Comparison of ENCODE assay signal across 20 cellular contexts in genomic region chr16:78666318-78666717, GRCh38.
DNase-seq lines count a peak whose midpoint lies in the region; ATAC-seq, FAIRE-seq and TF ChIP-seq lines count a peak whose summit lies in the region.
"Had no signal": no experiment of that assay in that cellular context is flagged by ENCODE, and none has a peak within 500 bp of the region (broad histone marks: within the 10 kb centered on the region; RNA-seq: fewer than 3 reads in every experiment).

No MANE protein-coding gene starts in this region.

- H3K27me3 Mint-ChIP-seq in activated T-helper 17 cell treated with anti-CD3 and anti-CD28 coated beads, Interleukin-2, amount 50 U/mL, for 72 hours, result no peaks in the 10 kb centered on the region
- H3K27me3 Mint-ChIP-seq: B cell; CD4-positive, CD25-positive, alpha-beta regulatory T cell had no signal

- TF ChIP-seq POLR2A in HepG2 (IDR thresholded peaks at IDR 0.05; ENCODE audit: insufficient read depth in 1 of 2, low read depth in 2 of 2, low read length in 2 of 2) (no peak), right lobe of liver (IDR thresholded peaks at IDR 0.05) (no peak)

- no TSS peak for BruUV-seq in HepG2 (replicated peaks; lab: Mats Ljungman, UMichigan)

- POLR2A ChIA-PET in HepG2 (lab: Yijun Ruan, JAX), result no interaction called here

- FAIRE-seq in HepG2 (lab: Jason Lieb, UNC), result no peak
- FAIRE-seq: GM12878 had no signal

- no peaks in the 10 kb centered on the region for H3K4me1 Mint-ChIP-seq in activated T-helper 17 cell treated with anti-CD3 and anti-CD28 coated beads, Interleukin-2, amount 50 U/mL, for 72 hours
- H3K4me1 Mint-ChIP-seq: B cell; CD8-positive, alpha-beta memory T cell had no signal

- H3K9me3 Mint-ChIP-seq in activated T-helper 17 cell treated with anti-CD3 and anti-CD28 coated beads, Interleukin-2, amount 50 U/mL, for 72 hours, result no peaks in the 10 kb centered on the region
- H3K9me3 Mint-ChIP-seq: CD4-positive, CD25-positive, alpha-beta regulatory T cell; CD8-positive, alpha-beta memory T cell; H9 had no signal

- TF ChIP-seq RAD21 in HepG2 (CRISPR knock-in tag; IDR thresholded peaks at IDR 0.05), result no peak

- H3K4me1 ChIP-seq in HepG2 (ENCODE audit: insufficient read depth, low read length) (no peaks in the 10 kb centered on the region), right lobe of liver (no peaks in the 10 kb centered on the region), parathyroid adenoma (peaks cover 7% of the 10 kb centered on the region), foreskin keratinocyte (peaks cover 4% of the 10 kb centered on the region)

- H3K36me3 Mint-ChIP-seq in activated T-helper 17 cell treated with anti-CD3 and anti-CD28 coated beads, Interleukin-2, amount 50 U/mL, for 72 hours (ENCODE audit: low read depth), result no peaks in the 10 kb centered on the region
- H3K36me3 Mint-ChIP-seq: CD4-positive, CD25-positive, alpha-beta regulatory T cell had no signal

- H3K4me2 ChIP-seq in HepG2 (ENCODE audit: low read depth, low read length) (no peak overlapping the region), parathyroid adenoma (ENCODE audit: low read length) (peak overlapping the region; percentile 13)

- DNase-seq in HepG2 (ENCODE audit: low spot score) (no peak), right lobe of liver (no peak), WERI-Rb-1 (peak; percentile 22), foreskin keratinocyte (no peak), NCI-H2196 (lab: John Stamatoyannopoulos, UW; ENCODE audit: unreplicated experiment) (no peak)
- DNase-seq: 8988T; C1 segment of cervical spinal cord; CD4-positive, CD25-positive, alpha-beta regulatory T cell; CD8-positive, alpha-beta memory T cell; COR-L47; DMS 273 treated with DMSO at 0.1 percent for 48 hours; DMS53; DND-41; EL; GOT3; H9 had no signal

- in situ Hi-C loops in HepG2 (cut with HindIII; ENCODE audit: extremely low pct_ligation_motif_present, low pct_unique_long_range_greater_than_20kb), result no loop called here

- TF ChIP-seq EP300 in HepG2 (IDR thresholded peaks at IDR 0.05; ENCODE audit: low read depth in 2 of 2, low read length in 2 of 2) (no peak), HepG2 (CRISPR knock-in tag; IDR thresholded peaks at IDR 0.05; ENCODE audit: borderline replicate concordance) (no peak)

- H3K79me2 ChIP-seq in HepG2 (ENCODE audit: insufficient read depth, low read length), result no peaks in the 10 kb centered on the region
- no peaks in the 10 kb centered on the region for H3K79me2 ChIP-seq in parathyroid adenoma

- H3K36me3 ChIP-seq in HepG2 (replicated peaks in 1 of 2; ENCODE audit: control insufficient read depth in 1 of 2, insufficient read depth in 2 of 2, low read length in 2 of 2) (no peaks in the 10 kb centered on the region), right lobe of liver (no peaks in the 10 kb centered on the region), WERI-Rb-1 (no peaks in the 10 kb centered on the region), parathyroid adenoma (ENCODE audit: control insufficient read depth, insufficient read depth, low read length) (no peaks in the 10 kb centered on the region)

- H3K4me3 Mint-ChIP-seq in activated T-helper 17 cell treated with anti-CD3 and anti-CD28 coated beads, Interleukin-2, amount 50 U/mL, for 72 hours, result no peak overlapping the region
- H3K4me3 Mint-ChIP-seq: B cell; CD4-positive, CD25-positive, alpha-beta regulatory T cell; CD8-positive, alpha-beta memory T cell; H9 had no signal

- WGBS in HepG2 (ENCODE audit: low lambda C conversion rate), result 89% methylated on average over 4 of the region's 4 CpGs
- 88% methylated on average over 4 of the region's 4 CpGs for WGBS in right lobe of liver (ENCODE audit: insufficient coverage, low coverage, low lambda C conversion rate, missing lambda C conversion rate)

- no peak overlapping the region for H3K27ac Mint-ChIP-seq in activated T-helper 17 cell treated with anti-CD3 and anti-CD28 coated beads, Interleukin-2, amount 50 U/mL, for 72 hours
- H3K27ac Mint-ChIP-seq: B cell; CD4-positive, CD25-positive, alpha-beta regulatory T cell; CD8-positive, alpha-beta memory T cell; H9 had no signal

- H3K27me3 ChIP-seq in HepG2 (ENCODE audit: control insufficient read depth in 1 of 2, insufficient read depth in 2 of 2, low read length in 2 of 2) (no peaks in the 10 kb centered on the region), right lobe of liver (no peaks in the 10 kb centered on the region), WERI-Rb-1 (ENCODE audit: insufficient read depth, low read depth, severe bottlenecking) (no peaks in the 10 kb centered on the region), parathyroid adenoma (ENCODE audit: control insufficient read depth, insufficient read depth, low read length) (no peaks in the 10 kb centered on the region), foreskin keratinocyte (no peaks in the 10 kb centered on the region)

- H2AFZ ChIP-seq in HepG2 (ENCODE audit: low read length) (no peak overlapping the region), parathyroid adenoma (peak overlapping the region; percentile 17)

- H4K20me1 ChIP-seq in HepG2 (ENCODE audit: insufficient read depth, low read length), result no peaks in the 10 kb centered on the region

- ATAC-seq in HepG2, result no peak
- ATAC-seq in right lobe of liver, result no peak
- ATAC-seq in foreskin keratinocyte, result no peak
- no peak for ATAC-seq in activated T-helper 17 cell treated with anti-CD3 and anti-CD28 coated beads, Interleukin-2, amount 50 U/mL, for 72 hours (replicated peaks)
- ATAC-seq: GM12878 had no signal

- CTCF ChIA-PET in HepG2 (lab: Yijun Ruan, JAX; ENCODE audit: low intra/inter-chr PET ratio, low total read pairs), result no interaction called here

- no peak overlapping the region for H3K27ac ChIP-seq in HepG2 (ENCODE audit: extremely low read length, insufficient read depth, low read length)
- no peak overlapping the region for H3K27ac ChIP-seq in right lobe of liver
- H3K27ac ChIP-seq in WERI-Rb-1, result peak overlapping the region; percentile 30
- peak overlapping the region; percentile 0 for H3K27ac ChIP-seq in parathyroid adenoma
- H3K27ac ChIP-seq in foreskin keratinocyte, result no peak overlapping the region

- H3K4me3 ChIP-seq in HepG2 (replicated peaks in 1 of 3; ENCODE audit: insufficient read depth in 1 of 3, low read depth in 2 of 3, low read length in 3 of 3) (no peak overlapping the region), right lobe of liver (no peak overlapping the region), WERI-Rb-1 (ENCODE audit: low read depth, low read length) (no peak overlapping the region), parathyroid adenoma (ENCODE audit: low read depth, low read length) (no peak overlapping the region)
- H3K4me3 ChIP-seq: GM12878 had no signal

- no peak overlapping the region for H3K9ac ChIP-seq in HepG2 (ENCODE audit: insufficient read depth, low read depth, low read length)
- H3K9ac ChIP-seq in parathyroid adenoma, result no peak overlapping the region

- intact Hi-C loops in HepG2 (cut with micrococcal nuclease; ENCODE audit: unreplicated experiment) (no loop called here), right lobe of liver (cut with DNase I) (no loop called here)

- no peak for TF ChIP-seq CTCF in HepG2 (CRISPR knock-in tag; IDR thresholded peaks at IDR 0.05)
- TF ChIP-seq CTCF in right lobe of liver (IDR thresholded peaks at IDR 0.05), result no peak
- no peak for TF ChIP-seq CTCF in WERI-Rb-1 (IDR thresholded peaks at IDR 0.05; ENCODE audit: low read depth, low read length)
- TF ChIP-seq CTCF in parathyroid adenoma (IDR thresholded peaks at IDR 0.05), result no peak
- no peak for TF ChIP-seq CTCF in foreskin keratinocyte (conservative IDR thresholded peaks at IDR 0.05)

- no peaks in the 10 kb centered on the region for H3K9me3 ChIP-seq in HepG2 (ENCODE audit: low read length)
- H3K9me3 ChIP-seq in right lobe of liver, result no peaks in the 10 kb centered on the region
- no peaks in the 10 kb centered on the region for H3K9me3 ChIP-seq in WERI-Rb-1 (ENCODE audit: severe bottlenecking)
- H3K9me3 ChIP-seq in parathyroid adenoma (ENCODE audit: control insufficient read depth, low read length), result no peaks in the 10 kb centered on the region

TF ChIP-seq in HepG2, 621 proteins besides CTCF, POLR2A, EP300 and RAD21:
- TF ChIP-seq MAFF (IDR thresholded peaks at IDR 0.05; ENCODE audit: low read depth, low read length) (peak; percentile 98), ZNF333 (CRISPR knock-in tag; IDR thresholded peaks at IDR 0.05; ENCODE audit: borderline replicate concordance) (no peak), MAFK (conservative IDR thresholded peaks at IDR 0.05 in 1 of 2, IDR thresholded peaks at IDR 0.05 in 1 of 2; ENCODE audit: low read length in 2 of 2) (peak; percentile 97 to 99)
- TF ChIP-seq, protein P1, sequence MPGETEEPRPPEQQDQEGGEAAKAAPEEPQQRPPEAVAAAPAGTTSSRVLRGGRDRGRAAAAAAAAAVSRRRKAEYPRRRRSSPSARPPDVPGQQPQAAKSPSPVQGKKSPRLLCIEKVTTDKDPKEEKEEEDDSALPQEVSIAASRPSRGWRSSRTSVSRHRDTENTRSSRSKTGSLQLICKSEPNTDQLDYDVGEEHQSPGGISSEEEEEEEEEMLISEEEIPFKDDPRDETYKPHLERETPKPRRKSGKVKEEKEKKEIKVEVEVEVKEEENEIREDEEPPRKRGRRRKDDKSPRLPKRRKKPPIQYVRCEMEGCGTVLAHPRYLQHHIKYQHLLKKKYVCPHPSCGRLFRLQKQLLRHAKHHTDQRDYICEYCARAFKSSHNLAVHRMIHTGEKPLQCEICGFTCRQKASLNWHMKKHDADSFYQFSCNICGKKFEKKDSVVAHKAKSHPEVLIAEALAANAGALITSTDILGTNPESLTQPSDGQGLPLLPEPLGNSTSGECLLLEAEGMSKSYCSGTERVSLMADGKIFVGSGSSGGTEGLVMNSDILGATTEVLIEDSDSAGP (CRISPR knock-in tag; IDR thresholded peaks at IDR 0.05; ENCODE audit: borderline replicate concordance), result 0 out of 2 replicates have a peak, but pooled peaks have one; percentile 10
TF ChIP-seq in HepG2: peak in this region for 3.

Comparison
In these comparisons a context has a peak if more than half of its experiments do, and no peak if none do; other contexts are left out.
1. H3K27ac ChIP-seq: peak in WERI-Rb-1 (single experiment) and parathyroid adenoma (single experiment); none in HepG2 (single experiment), right lobe of liver (0 of 3) and foreskin keratinocyte (single experiment).